Comparison of ENCODE assay signal across 9 cellular contexts in the genomic region with DNA sequence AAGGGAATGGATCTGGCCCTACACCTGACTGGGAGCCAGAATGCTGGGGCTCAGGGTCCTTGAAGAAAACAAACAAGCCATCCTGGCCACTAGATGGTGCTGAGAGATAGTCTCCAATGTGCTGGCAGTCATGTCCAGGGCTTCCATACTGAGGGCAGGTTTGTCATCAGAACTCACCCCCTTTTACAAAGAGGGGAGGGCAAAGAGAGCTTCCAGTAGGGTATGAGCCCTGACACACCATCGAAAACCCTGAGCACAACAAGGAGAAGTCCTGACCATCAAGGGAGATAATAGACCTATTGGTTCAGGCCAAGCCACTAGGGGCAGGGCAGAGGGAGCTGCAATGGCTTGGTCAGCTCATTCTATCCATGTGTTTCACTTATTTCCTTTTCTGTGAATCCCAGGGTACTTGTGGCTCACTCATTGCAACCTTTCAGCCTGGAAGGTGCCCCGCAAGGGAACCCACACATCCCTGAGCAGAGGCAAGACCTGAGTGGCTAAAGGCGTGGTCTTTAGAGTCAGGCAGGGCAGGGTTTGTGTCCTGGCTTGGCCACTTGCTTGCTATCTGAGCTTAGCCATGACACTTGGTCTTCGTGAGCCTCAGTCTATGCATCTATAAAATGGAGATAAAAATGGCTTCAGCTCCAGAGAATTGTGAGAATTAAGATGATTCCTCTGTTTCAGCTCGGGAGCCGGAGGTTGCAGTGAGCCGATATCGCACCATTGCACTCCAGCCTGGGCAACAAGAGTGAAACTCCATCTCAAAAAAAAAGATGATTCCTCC. TPM values are rescaled to one million over a fixed set of nuclear protein-coding genes. Genes with fewer than 3 reads are reported as not detected.
DNase-seq lines count a peak whose midpoint lies in the region; ATAC-seq and TF ChIP-seq lines count a peak whose summit lies in the region.
"Had no signal": no experiment of that assay in that cellular context is flagged by ENCODE, and none has a peak within 500 bp of the region (broad histone marks: within the 10 kb centered on the region; RNA-seq: fewer than 3 reads in every experiment).

No MANE protein-coding gene starts in this region.

- no peak overlapping the region for H3K4me3 ChIP-seq in H7 (ENCODE audit: insufficient read depth, low read depth, low read length)

- intact Hi-C loops in Calu3 (cut with micrococcal nuclease; ENCODE audit: unreplicated experiment) (loop anchor here (1.0 to 5.0 kb wide), 3 partner anchors 44 to 175 kb away; a partner anchor contains a TSS), posterior vena cava (cut with DNase I) (loop anchor here in 1 of 2 donors (5.0 kb wide), 1 partner anchor 45 kb away; no protein-coding TSS in a partner anchor)

- H3K27ac ChIP-seq in foreskin keratinocyte, result no peak overlapping the region

- H3K4me3 Mint-ChIP-seq in Calu3 (ENCODE audit: low read depth, unreplicated experiment), result no peak overlapping the region
- H3K4me3 Mint-ChIP-seq: T-helper 1 cell treated with Interleukin-12 subunit alpha and Interleukin-12 subunit beta and Interleukin-4 antibody, amounts not matched to agents 30 μg/mL and 1 μg/mL, for 36 hours had no signal

- H3K36me3 ChIP-seq in H7 (replicated peaks; ENCODE audit: control insufficient read depth, insufficient read depth, low read length), result no peaks in the 10 kb centered on the region

- ATAC-seq in foreskin keratinocyte, result peak; percentile 73
- no peak for ATAC-seq in GM21528 (IDR thresholded peaks at IDR 0.05; ENCODE audit: low FRiP score, unreplicated experiment)

- no peaks in the 10 kb centered on the region for H3K27me3 ChIP-seq in H7 (ENCODE audit: control insufficient read depth, insufficient read depth, low read length)
- H3K27me3 ChIP-seq in foreskin keratinocyte, result peaks cover 22% of the 10 kb centered on the region

- peak; percentile 45 for DNase-seq in Calu3
- peak; percentile 77 for DNase-seq in H7
- peak; percentile 11 for DNase-seq in NCI-H446 treated with DMSO at 0.1 percent for 48 hours (lab: John Stamatoyannopoulos, UW)
- peak; percentile 8 for DNase-seq in activated T-cell treated with anti-CD3 and anti-CD28 coated beads for 48 hours (ENCODE audit: low read depth)
- peak in 1 of 2 donors; percentile 50 for DNase-seq in foreskin keratinocyte
- DNase-seq in non-pigmented ciliary epithelial cell (ENCODE audit: low read depth), result peak; percentile 4
- no peak for DNase-seq in posterior vena cava (ENCODE audit: low spot score)

- H3K4me1 ChIP-seq in foreskin keratinocyte, result no peaks in the 10 kb centered on the region

- no peak overlapping the region for H3K27ac Mint-ChIP-seq in Calu3 (ENCODE audit: unreplicated experiment)
- H3K27ac Mint-ChIP-seq: T-helper 1 cell treated with Interleukin-12 subunit alpha and Interleukin-12 subunit beta and Interleukin-4 antibody, amounts not matched to agents 30 μg/mL and 1 μg/mL, for 36 hours had no signal

- H3K9me3 Mint-ChIP-seq in Calu3 (ENCODE audit: low read depth, unreplicated experiment), result no peaks in the 10 kb centered on the region
- H3K9me3 Mint-ChIP-seq: T-helper 1 cell treated with Interleukin-12 subunit alpha and Interleukin-12 subunit beta and Interleukin-4 antibody, amounts not matched to agents 30 μg/mL and 1 μg/mL, for 36 hours had no signal

- CTCF ChIA-PET in Calu3 (lab: Charles Lee), result interaction anchor here (0.6 to 3.7 kb wide), 24 partner anchors 9 to 239 kb away, joined by 3 to 59 read pairs (median 4); a partner anchor contains a TSS

- no TSS peak for BruUV-seq in Calu3 (replicated peaks; lab: Mats Ljungman, UMichigan)

- H3K4me1 Mint-ChIP-seq in Calu3 (ENCODE audit: low read depth, unreplicated experiment), result peaks cover 7% of the 10 kb centered on the region

- peaks cover 75% of the 10 kb centered on the region for H3K27me3 Mint-ChIP-seq in Calu3 (ENCODE audit: unreplicated experiment)

- H3K36me3 Mint-ChIP-seq in Calu3 (ENCODE audit: insufficient read depth, unreplicated experiment), result no peaks in the 10 kb centered on the region

- TF ChIP-seq CTCF in Calu3 (IDR thresholded peaks at IDR 0.05; ENCODE audit: unreplicated experiment) (peak; percentile 90), foreskin keratinocyte (conservative IDR thresholded peaks at IDR 0.05) (peak; percentile 85)

RNA-seq across cellular contexts. Expression of a gene that starts 6.2 kb away (rescaled TPM):
- total RNA-seq in Calu3 (2022) (11.8 and 13.6 TPM in 2 replicates), foreskin keratinocyte (3.5 and 3.8 TPM in 2 replicates), posterior vena cava (1 to 10 TPM; 1.4 to 1.8 TPM)
- 16.5 and 22.2 TPM in 2 replicates for total RNA-seq in H7 (2014; rRNA removed; shearing (Covaris generic))
- polyA plus RNA-seq in foreskin keratinocyte, result 1.4 and 2.0 TPM in 2 replicates

RNA-seq across cellular contexts. Expression of a gene that starts 38.3 kb away (rescaled TPM):
- 0.76 and 2.5 TPM in 2 replicates for total RNA-seq in Calu3 (2022)
- 0.07 and 0.69 TPM in 2 replicates for total RNA-seq in H7 (2014; rRNA removed; shearing (Covaris generic))
- 2.2 and 3.4 TPM in 2 replicates for total RNA-seq in foreskin keratinocyte
- 1.5 and 2.2 TPM in 2 replicates for polyA plus RNA-seq in foreskin keratinocyte
- 1 to 10 TPM; 1.7 to 4.4 TPM for total RNA-seq in posterior vena cava
